In the genomic region with DNA sequence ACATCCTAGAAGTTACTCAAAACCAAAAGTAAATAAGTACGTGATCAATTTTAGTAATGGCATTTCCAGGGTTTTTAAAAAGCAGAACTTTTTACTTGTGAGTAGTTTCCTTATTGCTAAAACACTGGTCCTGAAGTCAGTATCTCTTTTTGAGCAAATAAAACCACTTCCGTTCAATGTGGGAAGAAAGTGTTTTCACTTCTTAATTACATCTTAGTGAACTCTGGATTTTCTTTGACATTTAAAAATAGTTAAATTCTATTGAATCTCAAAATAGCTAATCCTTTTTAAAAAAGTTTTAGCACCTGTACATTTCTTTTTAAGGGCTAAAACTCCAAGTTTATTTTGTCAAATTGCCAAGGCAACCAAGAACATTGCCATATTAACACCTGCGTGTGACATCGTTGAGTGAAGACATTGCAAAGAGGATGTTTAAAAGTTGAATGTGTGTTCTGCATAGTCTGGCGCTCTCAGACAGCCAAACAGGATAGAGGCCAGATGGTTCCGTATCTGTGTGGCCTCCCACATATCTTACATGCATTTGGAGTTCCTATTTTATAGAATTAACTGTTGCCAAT, we compare ENCODE assay signal across 8 cellular contexts. TPM values are rescaled to one million over a fixed set of nuclear protein-coding genes. Genes with fewer than 3 reads are reported as not detected.
DNase-seq lines count a peak whose midpoint lies in the region; ATAC-seq and TF ChIP-seq lines count a peak whose summit lies in the region.

No MANE protein-coding gene starts in this region.

- no peak overlapping the region for H2BK5ac ChIP-seq in mesenchymal stem cell (ENCODE audit: low read depth, low read length, poor library complexity, severe bottlenecking)

- peak overlapping the region; percentile 10 for H3K9ac ChIP-seq in mesenchymal stem cell (ENCODE audit: low read length)

- H3K36me3 ChIP-seq in ACC112 (ENCODE audit: insufficient read depth, low read length): no peaks in the 10 kb centered on the region
- peaks cover 12 to 47% of the 10 kb centered on the region in 2 experiments for H3K36me3 ChIP-seq in mesenchymal stem cell (ENCODE audit: control insufficient read depth in 1 of 2, insufficient read depth in 2 of 2, low read depth in 1 of 2, low read length in 2 of 2)
- H3K36me3 ChIP-seq in A673 (ENCODE audit: insufficient read depth, low read length, poor library complexity, severe bottlenecking): no peaks in the 10 kb centered on the region
- H3K36me3 ChIP-seq in thyroid gland: peaks cover 6 to 13% of the 10 kb centered on the region in 2 donors

- no TSS peak for BruUV-seq in A673 (replicated peaks; lab: Mats Ljungman, UMichigan)

- no peaks in the 10 kb centered on the region for H3K79me1 ChIP-seq in mesenchymal stem cell (replicated peaks; ENCODE audit: low read length, poor library complexity, severe bottlenecking)

- H3K27me3 ChIP-seq in ACC112 (ENCODE audit: insufficient read depth, low read length): no peaks in the 10 kb centered on the region
- H3K27me3 ChIP-seq in mesenchymal stem cell (ENCODE audit: control insufficient read depth in 1 of 2, insufficient read depth in 1 of 2, low read length in 2 of 2): no peaks in the 10 kb centered on the region
- peaks cover 3% of the 10 kb centered on the region for H3K27me3 ChIP-seq in A673 (replicated peaks; ENCODE audit: insufficient read depth, low read depth, low read length, poor library complexity)
- no peaks in the 10 kb centered on the region for H3K27me3 ChIP-seq in thyroid gland

- H3K79me2 ChIP-seq in ACC112 (ENCODE audit: control insufficient read depth, insufficient read depth, low read length, unreplicated experiment): no peaks in the 10 kb centered on the region

- H3K4me1 ChIP-seq in ACC112 (ENCODE audit: control insufficient read depth, insufficient read depth, low read length, unreplicated experiment) (peaks cover 3% of the 10 kb centered on the region), mesenchymal stem cell (ENCODE audit: control insufficient read depth, insufficient read depth, low read depth, low read length) (no peaks in the 10 kb centered on the region), A673 (ENCODE audit: insufficient read depth, low read length, poor library complexity, severe bottlenecking) (no peaks in the 10 kb centered on the region), thyroid gland (peaks cover 0 to 4% of the 10 kb centered on the region in 2 donors)

- peak overlapping the region; percentile 43 for H2AFZ ChIP-seq in ACC112 (ENCODE audit: low read length, unreplicated experiment)
- H2AFZ ChIP-seq in mesenchymal stem cell (ENCODE audit: low read depth, low read length): no peak overlapping the region

- DNase-seq in SKM-1 treated with dmso at 0.1 percent for 144 hours (lab: John Stamatoyannopoulos, UW; ENCODE audit: unreplicated experiment) (peak; percentile 82), mesenchymal stem cell (no peak), NCI-H2107 (lab: John Stamatoyannopoulos, UW) (no peak), A673 (ENCODE audit: low spot score) (no peak), thyroid gland (no peak)

- H3K4me3 ChIP-seq in ACC112 (ENCODE audit: low read depth, low read length) (no peak overlapping the region), mesenchymal stem cell (ENCODE audit: insufficient read depth in 1 of 2, low read depth in 1 of 2, low read length in 2 of 2) (no peak overlapping the region), A673 (ENCODE audit: low read depth, low read length, poor library complexity, severe bottlenecking) (no peak overlapping the region), thyroid gland (replicated peaks in 1 of 3) (no peak overlapping the region)

- CTCF ChIA-PET in A673 (lab: Charles Lee): no interaction called here

- H3K18ac ChIP-seq in mesenchymal stem cell (ENCODE audit: low read depth in 1 of 2, low read length in 2 of 2): no peak overlapping the region

- H2AK5ac ChIP-seq in mesenchymal stem cell (ENCODE audit: low read length, severe bottlenecking): no peak overlapping the region

- WGBS in mesenchymal stem cell: 65% methylated on average over 5 of the region's 6 CpGs
- WGBS in thyroid gland, 2 donors: 53 to 65% methylated on average over 6 of the region's 6 CpGs

- intact Hi-C loops in A673 (cut with micrococcal nuclease; ENCODE audit: unreplicated experiment): loop anchor here (10.0 kb wide), 1 partner anchor 720 kb away; no protein-coding TSS in a partner anchor
- intact Hi-C loops in thyroid gland (cut with DNase I): no loop called here

- H3K9me3 ChIP-seq in mesenchymal stem cell (ENCODE audit: control insufficient read depth, low read length) (no peaks in the 10 kb centered on the region), A673 (ENCODE audit: low read depth, low read length, poor library complexity, severe bottlenecking) (no peaks in the 10 kb centered on the region), thyroid gland (no peaks in the 10 kb centered on the region)

- H4K91ac ChIP-seq in mesenchymal stem cell (ENCODE audit: low read length): no peak overlapping the region

- H3K4me2 ChIP-seq in mesenchymal stem cell (ENCODE audit: low read length, poor library complexity, severe bottlenecking): no peak overlapping the region

- no peak overlapping the region for H2BK12ac ChIP-seq in mesenchymal stem cell (ENCODE audit: low read length in 2 of 2)

- no peak for TF ChIP-seq POLR2A in thyroid gland (IDR thresholded peaks at IDR 0.05)

- no peak overlapping the region for H3K14ac ChIP-seq in mesenchymal stem cell (ENCODE audit: low read length in 2 of 2)

- H3K23ac ChIP-seq in mesenchymal stem cell (ENCODE audit: low read length in 2 of 2): no peak overlapping the region

- TF ChIP-seq CTCF in A673 (conservative IDR thresholded peaks at IDR 0.05; ENCODE audit: low read depth, low read length) (no peak), thyroid gland (IDR thresholded peaks at IDR 0.05) (no peak)

- no peak overlapping the region for H3K27ac ChIP-seq in ACC112 (ENCODE audit: low read depth, low read length)
- no peak overlapping the region for H3K27ac ChIP-seq in mesenchymal stem cell (ENCODE audit: low read length, poor library complexity, severe bottlenecking)
- no peak overlapping the region for H3K27ac ChIP-seq in A673 (ENCODE audit: low read depth, low read length, poor library complexity, severe bottlenecking)
- H3K27ac ChIP-seq in thyroid gland: no peak overlapping the region

- ATAC-seq in GM19023 (IDR thresholded peaks at IDR 0.05; ENCODE audit: unreplicated experiment) (peak; percentile 75), HG03064 (IDR thresholded peaks at IDR 0.05; ENCODE audit: low read depth, unreplicated experiment) (peak; percentile 93)

- POLR2A ChIA-PET in A673 (lab: Charles Lee; ENCODE audit: low non-redundant PET): no interaction called here

- no peak overlapping the region for H4K8ac ChIP-seq in mesenchymal stem cell (ENCODE audit: low read length)

- H3K4ac ChIP-seq in mesenchymal stem cell (ENCODE audit: low read depth in 1 of 2, low read length in 2 of 2): no peak overlapping the region

- no peak overlapping the region for H2BK15ac ChIP-seq in mesenchymal stem cell (ENCODE audit: low read depth, poor library complexity, severe bottlenecking)

- H2BK120ac ChIP-seq in mesenchymal stem cell (ENCODE audit: low read depth, low read length): no peak overlapping the region

RNA-seq across cellular contexts. Expression of a gene that starts 17.2 kb away (rescaled TPM):
- not detected for polyA plus RNA-seq in mesenchymal stem cell (2013, experiment 1 of 2)
- polyA plus RNA-seq in mesenchymal stem cell (2013, experiment 2 of 2): not detected
- total RNA-seq in A673 (2021): not detected in 2 replicates
- total RNA-seq in thyroid gland: not detected

RNA-seq across cellular contexts. Expression of a gene that starts 50.5 kb away (rescaled TPM):
- polyA plus RNA-seq in mesenchymal stem cell (2013, experiment 1 of 2): 2.4 TPM
- 2.1 TPM for polyA plus RNA-seq in mesenchymal stem cell (2013, experiment 2 of 2)
- total RNA-seq in A673 (2021) (3.3 and 3.8 TPM in 2 replicates), thyroid gland (10 to 100 TPM in 2 of 4 donors, 1 to 10 TPM in 2; 5.8 to 14.4 (median 9.4) TPM)

RNA-seq across cellular contexts. Expression of a gene that starts 53.7 kb away (rescaled TPM):
- polyA plus RNA-seq in mesenchymal stem cell (2013, experiment 1 of 2): 56.1 TPM
- polyA plus RNA-seq in mesenchymal stem cell (2013, experiment 2 of 2): 55.8 TPM
- total RNA-seq in A673 (2021): 73.2 and 74.3 TPM in 2 replicates
- 10 to 100 TPM; 49.8 to 63.7 (median 59.1) TPM for total RNA-seq in thyroid gland
